ENCODE assay signal across 20 cellular contexts in the genomic region with DNA sequence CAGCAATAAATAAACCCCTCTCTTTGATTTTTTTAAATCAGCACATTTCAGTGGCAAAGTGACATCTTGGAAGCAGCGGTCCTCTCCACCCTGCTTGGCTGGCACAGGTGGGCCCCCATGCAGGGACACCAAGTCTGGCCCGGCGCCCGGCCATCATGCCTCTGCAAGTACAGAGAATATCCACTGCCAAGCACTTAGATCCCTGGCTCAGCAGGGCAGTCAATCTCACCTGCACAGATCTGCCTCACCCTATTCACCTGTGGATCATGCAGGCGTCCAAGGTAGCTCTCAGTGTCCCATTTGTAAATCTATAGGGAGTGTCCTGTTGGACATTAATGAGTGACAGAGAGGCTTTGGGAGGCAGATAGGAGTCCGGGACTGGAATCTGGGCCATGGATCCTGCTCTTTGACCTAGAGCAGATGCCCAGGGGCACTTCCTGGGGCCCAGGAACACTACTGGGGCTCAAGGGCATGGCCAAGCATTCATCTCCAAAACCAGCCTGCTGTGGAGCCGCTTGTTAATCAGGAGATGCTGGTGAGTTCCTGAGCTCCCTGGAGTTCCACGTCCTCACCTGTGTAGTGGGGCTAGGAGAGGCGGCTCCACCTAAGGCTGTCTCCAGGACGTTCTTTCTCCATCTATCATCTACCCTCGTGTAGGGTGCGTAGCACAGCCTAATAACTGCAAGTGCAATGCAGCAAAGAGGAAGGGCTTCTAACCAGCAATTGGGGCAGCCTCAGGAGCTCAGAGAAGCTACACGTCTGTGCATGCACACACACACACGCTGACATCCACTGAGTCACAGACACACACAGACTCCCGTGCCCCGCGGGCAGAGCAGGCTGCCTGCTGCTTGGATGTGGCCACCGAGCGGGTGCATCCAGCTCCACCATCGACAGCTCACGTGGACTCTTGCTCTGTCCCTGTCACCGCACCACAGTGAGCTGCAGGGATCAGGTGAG.
DNase-seq lines count a peak whose midpoint lies in the region; ATAC-seq, FAIRE-seq and TF ChIP-seq lines count a peak whose summit lies in the region.
"Had no signal": no experiment of that assay in that cellular context is flagged by ENCODE, and none has a peak within 500 bp of the region (broad histone marks: within the 10 kb centered on the region; RNA-seq: fewer than 3 reads in every experiment).

No MANE protein-coding gene starts in this region.

- no peaks in the 10 kb centered on the region for H3K27me3 ChIP-seq in upper lobe of right lung

- no peak for TF ChIP-seq CTCF in upper lobe of right lung (IDR thresholded peaks at IDR 0.05)

- H3K4me1 ChIP-seq in upper lobe of right lung: no peaks in the 10 kb centered on the region
- H3K4me1 ChIP-seq: HAP-1, parathyroid adenoma had no signal

- no peak for ATAC-seq in upper lobe of right lung

- peak; percentile 57 for DNase-seq in activated effector memory CD4-positive, alpha-beta T cell treated with anti-CD3 and anti-CD28 coated beads, Interleukin-2, amount 50 U/mL, for 16 hours
- DNase-seq in activated effector memory CD4-positive, alpha-beta T cell treated with Interleukin-2 at 50 U/mL for 16 hours: no peak
- DNase-seq in RPMI7951 (ENCODE audit: low read depth) (peak; percentile 55), islet precursor cell (peak; percentile 45), upper lobe of right lung (peak; percentile 45), dermis blood vessel endothelial cell (no peak), urothelium cell line (ENCODE audit: low spot score) (no peak)
- DNase-seq in activated CD4-positive, alpha-beta T cell treated with anti-CD3 and anti-CD28 coated beads, Interleukin-2, amount 50 U/mL, for 48 hours: no peak
- DNase-seq: activated CD4-positive, alpha-beta memory T cell treated with anti-CD3 and anti-CD28 coated beads for 36 hours; activated T-cell treated with anti-CD3 and anti-CD28 coated beads, Interleukin-2, amount 50 U/mL, for 48 hours; cortex of kidney; naive B cell; NCI-H1694; stimulated activated CD4-positive, alpha-beta T cell treated with anti-CD3 and anti-CD28 coated beads, Interleukin-2, amount 100 ng/mL, for 24 hours; stimulated activated naive CD8-positive, alpha-beta T cell treated with anti-CD3 and anti-CD28 coated beads, Interleukin-15, amount 100 ng/mL, for 72 hours had no signal

- H3K9me3 ChIP-seq in upper lobe of right lung: no peaks in the 10 kb centered on the region
- H3K9me3 ChIP-seq: HAP-1 had no signal

- no peak for FAIRE-seq in urothelium cell line (lab: Jason Lieb, UNC)
- FAIRE-seq: GM12892, islet of Langerhans had no signal

- no peak overlapping the region for H3K27ac ChIP-seq in upper lobe of right lung
- H3K27ac ChIP-seq: C4-2B, parathyroid adenoma had no signal

- intact Hi-C loops in upper lobe of right lung (cut with DNase I): no loop called here

- H3K4me3 ChIP-seq in upper lobe of right lung: no peak overlapping the region
- H3K4me3 ChIP-seq: HAP-1 had no signal

- no peaks in the 10 kb centered on the region for H3K36me3 ChIP-seq in upper lobe of right lung
- H3K36me3 ChIP-seq: HAP-1 had no signal

Comparison
In these comparisons a context has a peak if more than half of its experiments do, and no peak if none do; other contexts are left out.
1. DNase-seq: peak in activated effector memory CD4-positive, alpha-beta T cell treated with anti-CD3 and anti-CD28 coated beads, Interleukin-2, amount 50 U/mL, for 16 hours (single experiment), RPMI7951 (single experiment), islet precursor cell (single experiment) and upper lobe of right lung (single experiment); none in activated effector memory CD4-positive, alpha-beta T cell treated with Interleukin-2 at 50 U/mL for 16 hours (single experiment), dermis blood vessel endothelial cell (single experiment), activated CD4-positive, alpha-beta T cell treated with anti-CD3 and anti-CD28 coated beads, Interleukin-2, amount 50 U/mL, for 48 hours (0 of 2) and urothelium cell line (single experiment).